2 cellular contexts compared by ENCODE assay signal in the genomic region with DNA sequence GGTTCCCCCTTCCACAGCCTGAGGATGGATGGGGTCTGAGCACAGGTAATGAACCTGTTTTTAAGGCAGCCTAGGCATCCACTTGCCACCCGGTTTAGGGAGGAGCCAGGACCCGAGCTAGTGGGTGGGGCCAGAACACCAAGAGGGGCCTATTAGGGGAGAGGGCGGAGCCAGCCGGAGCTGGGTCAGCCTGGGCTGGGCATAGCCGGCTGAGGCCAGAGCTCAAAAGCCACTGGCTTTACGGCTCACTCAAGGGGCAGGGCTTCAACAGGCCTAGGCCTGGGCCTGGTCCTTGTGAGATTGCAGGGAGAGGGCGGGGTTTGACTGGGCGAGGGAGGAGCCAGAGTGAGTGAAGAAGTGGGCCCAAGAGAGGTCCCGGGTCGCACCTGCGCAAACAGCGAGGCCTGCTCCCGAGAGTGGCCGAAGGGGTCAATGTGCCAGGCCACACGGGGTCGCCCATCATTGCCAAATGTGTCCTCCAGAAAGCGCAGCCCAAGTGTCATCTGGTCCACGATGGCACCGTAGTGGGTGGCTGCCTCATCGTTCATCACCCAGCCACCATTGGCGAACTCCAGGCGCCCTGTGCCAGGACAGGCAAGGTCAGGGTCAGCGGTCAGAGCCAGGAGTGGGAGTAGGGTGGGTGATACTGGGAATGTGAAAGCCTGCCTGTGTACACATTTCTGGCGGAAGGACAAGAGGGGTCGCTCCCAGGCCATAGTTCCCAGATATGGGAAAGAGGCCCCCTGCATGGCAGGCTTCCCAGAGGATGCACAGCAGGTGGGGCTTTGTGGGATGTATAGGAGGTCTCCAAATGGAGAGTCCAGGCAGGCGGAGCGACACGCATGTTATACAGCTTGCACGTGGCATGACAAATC.
TF ChIP-seq lines count a peak whose summit lies in the region.

No MANE protein-coding gene starts in this region.

TF ChIP-seq in GM23338, 12 proteins besides CTCF, POLR2A, EP300 and RAD21:
- TF ChIP-seq CREB1 (CRISPR knock-in tag; IDR thresholded peaks at IDR 0.05; ENCODE audit: low read depth): no peak
- TF ChIP-seq JUNB (IDR thresholded peaks at IDR 0.05; ENCODE audit: unreplicated experiment): no peak
- TF ChIP-seq POLR2AphosphoS5 (IDR thresholded peaks at IDR 0.05; ENCODE audit: low read depth): no peak
- TF ChIP-seq, protein P1, sequence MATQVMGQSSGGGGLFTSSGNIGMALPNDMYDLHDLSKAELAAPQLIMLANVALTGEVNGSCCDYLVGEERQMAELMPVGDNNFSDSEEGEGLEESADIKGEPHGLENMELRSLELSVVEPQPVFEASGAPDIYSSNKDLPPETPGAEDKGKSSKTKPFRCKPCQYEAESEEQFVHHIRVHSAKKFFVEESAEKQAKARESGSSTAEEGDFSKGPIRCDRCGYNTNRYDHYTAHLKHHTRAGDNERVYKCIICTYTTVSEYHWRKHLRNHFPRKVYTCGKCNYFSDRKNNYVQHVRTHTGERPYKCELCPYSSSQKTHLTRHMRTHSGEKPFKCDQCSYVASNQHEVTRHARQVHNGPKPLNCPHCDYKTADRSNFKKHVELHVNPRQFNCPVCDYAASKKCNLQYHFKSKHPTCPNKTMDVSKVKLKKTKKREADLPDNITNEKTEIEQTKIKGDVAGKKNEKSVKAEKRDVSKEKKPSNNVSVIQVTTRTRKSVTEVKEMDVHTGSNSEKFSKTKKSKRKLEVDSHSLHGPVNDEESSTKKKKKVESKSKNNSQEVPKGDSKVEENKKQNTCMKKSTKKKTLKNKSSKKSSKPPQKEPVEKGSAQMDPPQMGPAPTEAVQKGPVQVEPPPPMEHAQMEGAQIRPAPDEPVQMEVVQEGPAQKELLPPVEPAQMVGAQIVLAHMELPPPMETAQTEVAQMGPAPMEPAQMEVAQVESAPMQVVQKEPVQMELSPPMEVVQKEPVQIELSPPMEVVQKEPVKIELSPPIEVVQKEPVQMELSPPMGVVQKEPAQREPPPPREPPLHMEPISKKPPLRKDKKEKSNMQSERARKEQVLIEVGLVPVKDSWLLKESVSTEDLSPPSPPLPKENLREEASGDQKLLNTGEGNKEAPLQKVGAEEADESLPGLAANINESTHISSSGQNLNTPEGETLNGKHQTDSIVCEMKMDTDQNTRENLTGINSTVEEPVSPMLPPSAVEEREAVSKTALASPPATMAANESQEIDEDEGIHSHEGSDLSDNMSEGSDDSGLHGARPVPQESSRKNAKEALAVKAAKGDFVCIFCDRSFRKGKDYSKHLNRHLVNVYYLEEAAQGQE (IDR thresholded peaks at IDR 0.05; ENCODE audit: unreplicated experiment): no peak
- no peak for TF ChIP-seq NANOG (IDR thresholded peaks at IDR 0.05; ENCODE audit: borderline replicate concordance)
- no peak for TF ChIP-seq EZH2 (IDR thresholded peaks at IDR 0.05; ENCODE audit: low read depth, unreplicated experiment)
- TF ChIP-seq, protein P2, sequence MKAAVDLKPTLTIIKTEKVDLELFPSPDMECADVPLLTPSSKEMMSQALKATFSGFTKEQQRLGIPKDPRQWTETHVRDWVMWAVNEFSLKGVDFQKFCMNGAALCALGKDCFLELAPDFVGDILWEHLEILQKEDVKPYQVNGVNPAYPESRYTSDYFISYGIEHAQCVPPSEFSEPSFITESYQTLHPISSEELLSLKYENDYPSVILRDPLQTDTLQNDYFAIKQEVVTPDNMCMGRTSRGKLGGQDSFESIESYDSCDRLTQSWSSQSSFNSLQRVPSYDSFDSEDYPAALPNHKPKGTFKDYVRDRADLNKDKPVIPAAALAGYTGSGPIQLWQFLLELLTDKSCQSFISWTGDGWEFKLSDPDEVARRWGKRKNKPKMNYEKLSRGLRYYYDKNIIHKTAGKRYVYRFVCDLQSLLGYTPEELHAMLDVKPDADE (IDR thresholded peaks at IDR 0.05): no peak
- no peak for TF ChIP-seq EZH2phosphoT487 (IDR thresholded peaks at IDR 0.05; ENCODE audit: unreplicated experiment)
- no peak for TF ChIP-seq STAT1 (IDR thresholded peaks at IDR 0.05; ENCODE audit: unreplicated experiment)
- TF ChIP-seq ZNF114 (CRISPR knock-in tag; IDR thresholded peaks at IDR 0.05): no peak
- no peak for TF ChIP-seq ZNF331 (CRISPR knock-in tag; IDR thresholded peaks at IDR 0.05; ENCODE audit: low read depth)

TF ChIP-seq in WTC11, 78 proteins besides CTCF, POLR2A, EP300 and RAD21:
- TF ChIP-seq, protein P3, sequence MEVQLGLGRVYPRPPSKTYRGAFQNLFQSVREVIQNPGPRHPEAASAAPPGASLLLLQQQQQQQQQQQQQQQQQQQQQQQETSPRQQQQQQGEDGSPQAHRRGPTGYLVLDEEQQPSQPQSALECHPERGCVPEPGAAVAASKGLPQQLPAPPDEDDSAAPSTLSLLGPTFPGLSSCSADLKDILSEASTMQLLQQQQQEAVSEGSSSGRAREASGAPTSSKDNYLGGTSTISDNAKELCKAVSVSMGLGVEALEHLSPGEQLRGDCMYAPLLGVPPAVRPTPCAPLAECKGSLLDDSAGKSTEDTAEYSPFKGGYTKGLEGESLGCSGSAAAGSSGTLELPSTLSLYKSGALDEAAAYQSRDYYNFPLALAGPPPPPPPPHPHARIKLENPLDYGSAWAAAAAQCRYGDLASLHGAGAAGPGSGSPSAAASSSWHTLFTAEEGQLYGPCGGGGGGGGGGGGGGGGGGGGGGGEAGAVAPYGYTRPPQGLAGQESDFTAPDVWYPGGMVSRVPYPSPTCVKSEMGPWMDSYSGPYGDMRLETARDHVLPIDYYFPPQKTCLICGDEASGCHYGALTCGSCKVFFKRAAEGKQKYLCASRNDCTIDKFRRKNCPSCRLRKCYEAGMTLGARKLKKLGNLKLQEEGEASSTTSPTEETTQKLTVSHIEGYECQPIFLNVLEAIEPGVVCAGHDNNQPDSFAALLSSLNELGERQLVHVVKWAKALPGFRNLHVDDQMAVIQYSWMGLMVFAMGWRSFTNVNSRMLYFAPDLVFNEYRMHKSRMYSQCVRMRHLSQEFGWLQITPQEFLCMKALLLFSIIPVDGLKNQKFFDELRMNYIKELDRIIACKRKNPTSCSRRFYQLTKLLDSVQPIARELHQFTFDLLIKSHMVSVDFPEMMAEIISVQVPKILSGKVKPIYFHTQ (CRISPR knock-in tag; IDR thresholded peaks at IDR 0.05): no peak
- TF ChIP-seq, protein P4, sequence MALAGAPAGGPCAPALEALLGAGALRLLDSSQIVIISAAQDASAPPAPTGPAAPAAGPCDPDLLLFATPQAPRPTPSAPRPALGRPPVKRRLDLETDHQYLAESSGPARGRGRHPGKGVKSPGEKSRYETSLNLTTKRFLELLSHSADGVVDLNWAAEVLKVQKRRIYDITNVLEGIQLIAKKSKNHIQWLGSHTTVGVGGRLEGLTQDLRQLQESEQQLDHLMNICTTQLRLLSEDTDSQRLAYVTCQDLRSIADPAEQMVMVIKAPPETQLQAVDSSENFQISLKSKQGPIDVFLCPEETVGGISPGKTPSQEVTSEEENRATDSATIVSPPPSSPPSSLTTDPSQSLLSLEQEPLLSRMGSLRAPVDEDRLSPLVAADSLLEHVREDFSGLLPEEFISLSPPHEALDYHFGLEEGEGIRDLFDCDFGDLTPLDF (CRISPR knock-in tag; IDR thresholded peaks at IDR 0.05): no peak
- no peak for TF ChIP-seq JUN (CRISPR knock-in tag; IDR thresholded peaks at IDR 0.05)
- no peak for TF ChIP-seq RELA (CRISPR knock-in tag; IDR thresholded peaks at IDR 0.05; ENCODE audit: borderline replicate concordance)
- TF ChIP-seq, protein P5, sequence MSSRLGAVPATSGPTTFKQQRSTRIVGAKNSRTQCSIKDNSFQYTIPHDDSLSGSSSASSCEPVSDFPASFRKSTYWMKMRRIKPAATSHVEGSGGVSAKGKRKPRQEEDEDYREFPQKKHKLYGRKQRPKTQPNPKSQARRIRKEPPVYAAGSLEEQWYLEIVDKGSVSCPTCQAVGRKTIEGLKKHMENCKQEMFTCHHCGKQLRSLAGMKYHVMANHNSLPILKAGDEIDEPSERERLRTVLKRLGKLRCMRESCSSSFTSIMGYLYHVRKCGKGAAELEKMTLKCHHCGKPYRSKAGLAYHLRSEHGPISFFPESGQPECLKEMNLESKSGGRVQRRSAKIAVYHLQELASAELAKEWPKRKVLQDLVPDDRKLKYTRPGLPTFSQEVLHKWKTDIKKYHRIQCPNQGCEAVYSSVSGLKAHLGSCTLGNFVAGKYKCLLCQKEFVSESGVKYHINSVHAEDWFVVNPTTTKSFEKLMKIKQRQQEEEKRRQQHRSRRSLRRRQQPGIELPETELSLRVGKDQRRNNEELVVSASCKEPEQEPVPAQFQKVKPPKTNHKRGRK (CRISPR knock-in tag; IDR thresholded peaks at IDR 0.05; ENCODE audit: borderline replicate concordance): no peak
- TF ChIP-seq, protein P6, sequence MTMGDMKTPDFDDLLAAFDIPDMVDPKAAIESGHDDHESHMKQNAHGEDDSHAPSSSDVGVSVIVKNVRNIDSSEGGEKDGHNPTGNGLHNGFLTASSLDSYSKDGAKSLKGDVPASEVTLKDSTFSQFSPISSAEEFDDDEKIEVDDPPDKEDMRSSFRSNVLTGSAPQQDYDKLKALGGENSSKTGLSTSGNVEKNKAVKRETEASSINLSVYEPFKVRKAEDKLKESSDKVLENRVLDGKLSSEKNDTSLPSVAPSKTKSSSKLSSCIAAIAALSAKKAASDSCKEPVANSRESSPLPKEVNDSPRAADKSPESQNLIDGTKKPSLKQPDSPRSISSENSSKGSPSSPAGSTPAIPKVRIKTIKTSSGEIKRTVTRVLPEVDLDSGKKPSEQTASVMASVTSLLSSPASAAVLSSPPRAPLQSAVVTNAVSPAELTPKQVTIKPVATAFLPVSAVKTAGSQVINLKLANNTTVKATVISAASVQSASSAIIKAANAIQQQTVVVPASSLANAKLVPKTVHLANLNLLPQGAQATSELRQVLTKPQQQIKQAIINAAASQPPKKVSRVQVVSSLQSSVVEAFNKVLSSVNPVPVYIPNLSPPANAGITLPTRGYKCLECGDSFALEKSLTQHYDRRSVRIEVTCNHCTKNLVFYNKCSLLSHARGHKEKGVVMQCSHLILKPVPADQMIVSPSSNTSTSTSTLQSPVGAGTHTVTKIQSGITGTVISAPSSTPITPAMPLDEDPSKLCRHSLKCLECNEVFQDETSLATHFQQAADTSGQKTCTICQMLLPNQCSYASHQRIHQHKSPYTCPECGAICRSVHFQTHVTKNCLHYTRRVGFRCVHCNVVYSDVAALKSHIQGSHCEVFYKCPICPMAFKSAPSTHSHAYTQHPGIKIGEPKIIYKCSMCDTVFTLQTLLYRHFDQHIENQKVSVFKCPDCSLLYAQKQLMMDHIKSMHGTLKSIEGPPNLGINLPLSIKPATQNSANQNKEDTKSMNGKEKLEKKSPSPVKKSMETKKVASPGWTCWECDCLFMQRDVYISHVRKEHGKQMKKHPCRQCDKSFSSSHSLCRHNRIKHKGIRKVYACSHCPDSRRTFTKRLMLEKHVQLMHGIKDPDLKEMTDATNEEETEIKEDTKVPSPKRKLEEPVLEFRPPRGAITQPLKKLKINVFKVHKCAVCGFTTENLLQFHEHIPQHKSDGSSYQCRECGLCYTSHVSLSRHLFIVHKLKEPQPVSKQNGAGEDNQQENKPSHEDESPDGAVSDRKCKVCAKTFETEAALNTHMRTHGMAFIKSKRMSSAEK (CRISPR knock-in tag; IDR thresholded peaks at IDR 0.05; ENCODE audit: borderline replicate concordance): no peak
- TF ChIP-seq, protein P7, sequence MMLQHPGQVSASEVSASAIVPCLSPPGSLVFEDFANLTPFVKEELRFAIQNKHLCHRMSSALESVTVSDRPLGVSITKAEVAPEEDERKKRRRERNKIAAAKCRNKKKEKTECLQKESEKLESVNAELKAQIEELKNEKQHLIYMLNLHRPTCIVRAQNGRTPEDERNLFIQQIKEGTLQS (CRISPR knock-in tag; conservative IDR thresholded peaks at IDR 0.05): no peak
- TF ChIP-seq, protein P8, sequence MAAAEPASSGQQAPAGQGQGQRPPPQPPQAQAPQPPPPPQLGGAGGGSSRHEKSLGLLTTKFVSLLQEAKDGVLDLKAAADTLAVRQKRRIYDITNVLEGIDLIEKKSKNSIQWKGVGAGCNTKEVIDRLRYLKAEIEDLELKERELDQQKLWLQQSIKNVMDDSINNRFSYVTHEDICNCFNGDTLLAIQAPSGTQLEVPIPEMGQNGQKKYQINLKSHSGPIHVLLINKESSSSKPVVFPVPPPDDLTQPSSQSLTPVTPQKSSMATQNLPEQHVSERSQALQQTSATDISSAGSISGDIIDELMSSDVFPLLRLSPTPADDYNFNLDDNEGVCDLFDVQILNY (CRISPR knock-in tag; IDR thresholded peaks at IDR 0.05): no peak
- TF ChIP-seq, protein P9, sequence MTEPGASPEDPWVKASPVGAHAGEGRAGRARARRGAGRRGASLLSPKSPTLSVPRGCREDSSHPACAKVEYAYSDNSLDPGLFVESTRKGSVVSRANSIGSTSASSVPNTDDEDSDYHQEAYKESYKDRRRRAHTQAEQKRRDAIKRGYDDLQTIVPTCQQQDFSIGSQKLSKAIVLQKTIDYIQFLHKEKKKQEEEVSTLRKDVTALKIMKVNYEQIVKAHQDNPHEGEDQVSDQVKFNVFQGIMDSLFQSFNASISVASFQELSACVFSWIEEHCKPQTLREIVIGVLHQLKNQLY (CRISPR knock-in tag; IDR thresholded peaks at IDR 0.05): no peak
- TF ChIP-seq ZNF416 (CRISPR knock-in tag; IDR thresholded peaks at IDR 0.05): no peak
- TF ChIP-seq, protein P10, sequence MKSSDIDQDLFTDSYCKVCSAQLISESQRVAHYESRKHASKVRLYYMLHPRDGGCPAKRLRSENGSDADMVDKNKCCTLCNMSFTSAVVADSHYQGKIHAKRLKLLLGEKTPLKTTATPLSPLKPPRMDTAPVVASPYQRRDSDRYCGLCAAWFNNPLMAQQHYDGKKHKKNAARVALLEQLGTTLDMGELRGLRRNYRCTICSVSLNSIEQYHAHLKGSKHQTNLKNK (CRISPR knock-in tag; IDR thresholded peaks at IDR 0.05): no peak
- TF ChIP-seq NR3C1 (CRISPR knock-in tag; conservative IDR thresholded peaks at IDR 0.05; ENCODE audit: low read depth): no peak
- TF ChIP-seq SP1 (CRISPR knock-in tag; conservative IDR thresholded peaks at IDR 0.05): no peak
- no peak for TF ChIP-seq SOX15 (CRISPR knock-in tag; IDR thresholded peaks at IDR 0.05)
- TF ChIP-seq, protein P11, sequence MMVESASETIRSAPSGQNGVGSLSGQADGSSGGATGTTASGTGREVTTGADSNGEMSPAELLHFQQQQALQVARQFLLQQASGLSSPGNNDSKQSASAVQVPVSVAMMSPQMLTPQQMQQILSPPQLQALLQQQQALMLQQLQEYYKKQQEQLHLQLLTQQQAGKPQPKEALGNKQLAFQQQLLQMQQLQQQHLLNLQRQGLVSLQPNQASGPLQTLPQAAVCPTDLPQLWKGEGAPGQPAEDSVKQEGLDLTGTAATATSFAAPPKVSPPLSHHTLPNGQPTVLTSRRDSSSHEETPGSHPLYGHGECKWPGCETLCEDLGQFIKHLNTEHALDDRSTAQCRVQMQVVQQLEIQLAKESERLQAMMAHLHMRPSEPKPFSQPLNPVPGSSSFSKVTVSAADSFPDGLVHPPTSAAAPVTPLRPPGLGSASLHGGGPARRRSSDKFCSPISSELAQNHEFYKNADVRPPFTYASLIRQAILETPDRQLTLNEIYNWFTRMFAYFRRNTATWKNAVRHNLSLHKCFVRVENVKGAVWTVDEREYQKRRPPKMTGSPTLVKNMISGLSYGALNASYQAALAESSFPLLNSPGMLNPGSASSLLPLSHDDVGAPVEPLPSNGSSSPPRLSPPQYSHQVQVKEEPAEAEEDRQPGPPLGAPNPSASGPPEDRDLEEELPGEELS (CRISPR knock-in tag; IDR thresholded peaks at IDR 0.05): no peak
TF ChIP-seq in WTC11: peak in this region for 0.
